ENCODE assay signal across 10 cellular contexts in the genomic region with DNA sequence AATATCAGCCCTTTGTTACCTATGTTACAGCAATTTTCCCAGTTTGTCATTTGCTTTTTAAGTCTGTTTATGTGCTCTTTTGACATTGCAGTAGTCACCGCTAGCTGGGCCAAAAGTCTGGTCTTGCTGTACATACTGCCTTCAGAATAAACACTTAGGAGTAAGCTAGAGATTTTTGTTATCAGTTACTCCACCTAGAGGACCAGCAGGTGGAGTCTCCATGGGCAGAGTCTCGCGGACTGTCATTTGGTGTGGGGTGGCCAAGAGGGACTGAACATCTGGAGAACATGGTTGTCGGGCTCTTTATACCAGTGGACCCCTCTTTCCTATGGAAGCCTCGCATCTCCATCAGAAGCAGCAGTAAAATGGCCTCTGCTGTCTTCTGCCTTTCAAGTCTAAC. TPM values are rescaled to one million over a fixed set of nuclear protein-coding genes. Genes with fewer than 3 reads are reported as not detected.
A peak's percentile ranks its signal among the peaks of the same experiment; 100 is the strongest.
DNase-seq lines count a peak whose midpoint lies in the region; ATAC-seq and TF ChIP-seq lines count a peak whose summit lies in the region.
"Had no signal": no experiment of that assay in that cellular context is flagged by ENCODE, and none has a peak within 500 bp of the region (broad histone marks: within the 10 kb centered on the region; RNA-seq: fewer than 3 reads in every experiment).

No MANE protein-coding gene starts in this region.

- H3K9me3 ChIP-seq in right cardiac atrium (ENCODE audit: control insufficient read depth, low read length) (no peaks in the 10 kb centered on the region), RWPE2 (ENCODE audit: severe bottlenecking) (no peaks in the 10 kb centered on the region), lower lobe of right lung (no peaks in the 10 kb centered on the region)

- in situ Hi-C loops in ACHN (cut with HindIII; ENCODE audit: low pct_ligation_motif_present, low pct_unique_long_range_greater_than_20kb, low sequenced_read_pairs): no loop called here

- H3K27ac ChIP-seq in right cardiac atrium (ENCODE audit: low read length) (peak overlapping the region; percentile 31), RWPE2 (ENCODE audit: poor library complexity, severe bottlenecking) (no peak overlapping the region), lower lobe of right lung (peak overlapping the region; percentile 99)

- H3K27me3 ChIP-seq in right cardiac atrium (ENCODE audit: control insufficient read depth, insufficient read depth) (no peaks in the 10 kb centered on the region), RWPE2 (ENCODE audit: insufficient read depth, poor library complexity, severe bottlenecking) (no peaks in the 10 kb centered on the region), lower lobe of right lung (ENCODE audit: low read depth) (no peaks in the 10 kb centered on the region)

- DNase-seq in right cardiac atrium (no peak), Right ventricle myocardium inferior (ENCODE audit: missing footprints) (no peak), RWPE2 (ENCODE audit: low spot score) (peak; percentile 32), lower lobe of right lung (no peak), GDM1 (lab: John Stamatoyannopoulos, UW) (no peak), ACHN (no peak)
- no peak for DNase-seq in activated effector memory CD4-positive, alpha-beta T cell treated with Interleukin-2 at 50 U/mL for 16 hours
- DNase-seq: NCI-H1436; stimulated activated CD4-positive, alpha-beta T cell treated with anti-CD3 and anti-CD28 coated beads, Interleukin-1b, Interleukin-23, amount 100 ng/mL, for 48 hours had no signal

- intact Hi-C loops in right cardiac atrium (cut with DNase I) (no loop called here), Right ventricle myocardium inferior (cut with DNase I) (loop anchor here (5.0 kb wide), 1 partner anchor 44 kb away; no protein-coding TSS in a partner anchor), lower lobe of right lung (cut with DNase I) (no loop called here)

- WGBS in right cardiac atrium: 78% methylated on average over 5 of the region's 5 CpGs

- ATAC-seq in right cardiac atrium (no peak), Right ventricle myocardium inferior (no peak), RWPE2 (ENCODE audit: low read depth) (no peak), lower lobe of right lung (no peak), GM19395 (IDR thresholded peaks at IDR 0.05; ENCODE audit: unreplicated experiment) (no peak)

- peak; percentile 34 for TF ChIP-seq CTCF in RWPE2 (IDR thresholded peaks at IDR 0.05; ENCODE audit: poor library complexity, severe bottlenecking)
- no peak for TF ChIP-seq CTCF in lower lobe of right lung (IDR thresholded peaks at IDR 0.05)

- peaks cover 14% of the 10 kb centered on the region for H3K4me1 ChIP-seq in right cardiac atrium (ENCODE audit: control insufficient read depth, insufficient read depth, low read length)
- peaks cover 25% of the 10 kb centered on the region for H3K4me1 ChIP-seq in RWPE2 (ENCODE audit: insufficient read depth, poor library complexity, severe bottlenecking)
- H3K4me1 ChIP-seq in lower lobe of right lung: peaks cover 52% of the 10 kb centered on the region

- H3K36me3 ChIP-seq in RWPE2 (ENCODE audit: low read depth) (no peaks in the 10 kb centered on the region), lower lobe of right lung (peaks cover under 1% of the 10 kb centered on the region)

- H3K4me3 ChIP-seq in right cardiac atrium (ENCODE audit: low read length) (peak overlapping the region; percentile 19), RWPE2 (ENCODE audit: severe bottlenecking) (no peak overlapping the region), lower lobe of right lung (peak overlapping the region; percentile 47)

RNA-seq across cellular contexts. Expression of a gene that starts 10.8 kb away (rescaled TPM):
- total RNA-seq in right cardiac atrium (100 to 1,000 TPM in 1 of 4 donors, 10 to 100 TPM in 3; 74.3 to 119 (median 82.7) TPM), Right ventricle myocardium inferior (76.0 TPM), lower lobe of right lung (241 TPM)
- 87.6 TPM for polyA plus RNA-seq in right cardiac atrium

RNA-seq across cellular contexts. Expression of a gene that starts 47.7 kb away (rescaled TPM):
- total RNA-seq in right cardiac atrium (10 to 100 TPM; 19.7 to 22.8 (median 20.6) TPM), Right ventricle myocardium inferior (14.7 TPM), lower lobe of right lung (28.3 TPM)
- polyA plus RNA-seq in right cardiac atrium: 12.0 TPM
